ENCODE assay signal across 10 cellular contexts in the genomic region with DNA sequence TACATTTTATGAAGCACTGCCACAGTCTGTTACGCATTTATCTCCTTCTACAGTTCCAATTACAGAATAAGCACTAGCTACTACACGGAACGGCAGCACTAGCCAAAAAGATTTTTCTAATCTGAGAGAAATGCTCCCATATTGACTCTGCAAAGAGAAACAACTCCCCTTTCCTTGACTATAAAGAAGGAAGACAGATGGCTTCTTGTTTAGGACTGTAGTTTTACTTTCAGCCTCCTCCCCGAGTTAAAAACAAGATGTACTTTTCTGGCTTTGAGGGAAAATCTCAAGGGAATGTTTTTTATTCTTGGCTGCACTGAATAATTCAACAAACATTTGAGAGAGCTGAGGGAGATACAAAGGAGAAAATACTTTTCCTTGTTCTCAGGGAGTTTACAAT. TPM values are rescaled to one million over a fixed set of nuclear protein-coding genes. Genes with fewer than 3 reads are reported as not detected.
A peak's percentile ranks its signal among the peaks of the same experiment; 100 is the strongest.
DNase-seq lines count a peak whose midpoint lies in the region; ATAC-seq and TF ChIP-seq lines count a peak whose summit lies in the region.
"Had no signal": no experiment of that assay in that cellular context is flagged by ENCODE, and none has a peak within 500 bp of the region (broad histone marks: within the 10 kb centered on the region; RNA-seq: fewer than 3 reads in every experiment).

No MANE protein-coding gene starts in this region.

- H3K4me3 ChIP-seq in GM23338: peak overlapping the region; percentile 84
- peak overlapping the region; percentile 36 for H3K4me3 ChIP-seq in WI38 (ENCODE audit: low read depth, low read length)
- H3K4me3 ChIP-seq in fibroblast of villous mesenchyme (ENCODE audit: low read depth, low read length): peak overlapping the region; percentile 26

- peaks cover 58% of the 10 kb centered on the region for H3K4me1 Mint-ChIP-seq in GM23338
- peaks cover 12 to 35% (median 27%) of the 10 kb centered on the region in 4 donors for H3K4me1 Mint-ChIP-seq in naive thymus-derived CD8-positive, alpha-beta T cell
- H3K4me1 Mint-ChIP-seq in activated T-helper 17 cell treated with anti-CD3 and anti-CD28 coated beads, Interleukin-2, amount 50 U/mL, for 72 hours: peaks cover 6% of the 10 kb centered on the region

- TF ChIP-seq CTCF in GM23338 (conservative IDR thresholded peaks at IDR 0.05; ENCODE audit: low read depth in 2 of 2): no peak
- TF ChIP-seq CTCF in WI38 (IDR thresholded peaks at IDR 0.05; ENCODE audit: low read depth, low read length): no peak
- no peak for TF ChIP-seq CTCF in fibroblast of villous mesenchyme (IDR thresholded peaks at IDR 0.05; ENCODE audit: insufficient read depth, low read depth, low read length)

- intact Hi-C loops in sciatic nerve (cut with DNase I): no loop called here

- H3K9me2 ChIP-seq in GM23338 (ENCODE audit: insufficient read depth): no peaks in the 10 kb centered on the region

- peak overlapping the region; percentile 68 for H3K4me3 Mint-ChIP-seq in GM23338
- H3K4me3 Mint-ChIP-seq in naive thymus-derived CD8-positive, alpha-beta T cell: peak overlapping the region in 3 of 10 donors; percentile 16 to 32 (median 28)
- H3K4me3 Mint-ChIP-seq in activated T-helper 17 cell treated with anti-CD3 and anti-CD28 coated beads, Interleukin-2, amount 50 U/mL, for 72 hours: no peak overlapping the region
- H3K4me3 Mint-ChIP-seq: activated naive CD4-positive, alpha-beta T cell treated with anti-CD3 and anti-CD28 coated beads, Interleukin-2, amount 10 ng/mL, durations not matched to agents 7 days and 5 days had no signal

- ATAC-seq in GM23338 (no peak), sciatic nerve (peak; percentile 37), GM21423 (IDR thresholded peaks at IDR 0.05; ENCODE audit: unreplicated experiment) (no peak)
- no peak for ATAC-seq in naive thymus-derived CD8-positive, alpha-beta T cell
- ATAC-seq in activated T-helper 17 cell treated with anti-CD3 and anti-CD28 coated beads, Interleukin-2, amount 50 U/mL, for 72 hours (replicated peaks): no peak

- no peaks in the 10 kb centered on the region for H4K20me1 ChIP-seq in GM23338 (replicated peaks; ENCODE audit: insufficient read depth)

- H3K36me3 Mint-ChIP-seq in GM23338 (ENCODE audit: low read depth): no peaks in the 10 kb centered on the region
- no peaks in the 10 kb centered on the region for H3K36me3 Mint-ChIP-seq in naive thymus-derived CD8-positive, alpha-beta T cell
- H3K36me3 Mint-ChIP-seq in activated T-helper 17 cell treated with anti-CD3 and anti-CD28 coated beads, Interleukin-2, amount 50 U/mL, for 72 hours (ENCODE audit: low read depth): no peaks in the 10 kb centered on the region
- H3K36me3 Mint-ChIP-seq: activated naive CD4-positive, alpha-beta T cell treated with anti-CD3 and anti-CD28 coated beads, Interleukin-2, amount 10 ng/mL, durations not matched to agents 7 days and 5 days had no signal

- no peak overlapping the region for H2AFZ ChIP-seq in GM23338

- no peaks in the 10 kb centered on the region for H3K36me3 ChIP-seq in GM23338 (ENCODE audit: insufficient read depth)

- no peaks in the 10 kb centered on the region for H3K9me3 Mint-ChIP-seq in GM23338
- no peaks in the 10 kb centered on the region for H3K9me3 Mint-ChIP-seq in naive thymus-derived CD8-positive, alpha-beta T cell
- no peaks in the 10 kb centered on the region for H3K9me3 Mint-ChIP-seq in activated T-helper 17 cell treated with anti-CD3 and anti-CD28 coated beads, Interleukin-2, amount 50 U/mL, for 72 hours
- H3K9me3 Mint-ChIP-seq: activated naive CD4-positive, alpha-beta T cell treated with anti-CD3 and anti-CD28 coated beads, Interleukin-2, amount 10 ng/mL, durations not matched to agents 7 days and 5 days had no signal

- POLR2A ChIA-PET in naive thymus-derived CD8-positive, alpha-beta T cell (lab: Charles Lee): no interaction called here

- peaks cover 55% of the 10 kb centered on the region for H3K4me1 ChIP-seq in GM23338 (ENCODE audit: insufficient read depth)

- no peaks in the 10 kb centered on the region for H3K27me3 ChIP-seq in GM23338 (ENCODE audit: insufficient read depth)

- no peaks in the 10 kb centered on the region; the same call in 1 of the 2 replicates for H3F3A ChIP-seq in GM23338 (replicated peaks; ENCODE audit: low read depth)

- DNase-seq in GM23338 (ENCODE audit: low spot score): no peak
- peak; percentile 72 for DNase-seq in fibroblast of villous mesenchyme (ENCODE audit: low read depth)
- no peak for DNase-seq in sciatic nerve (ENCODE audit: low spot score)
- no peak for DNase-seq in naive thymus-derived CD8-positive, alpha-beta T cell
- DNase-seq in NCI-H2196 (lab: John Stamatoyannopoulos, UW; ENCODE audit: unreplicated experiment): no peak
- DNase-seq: activated CD4-positive, CD25-positive, alpha-beta regulatory T cell treated with anti-CD3 and anti-CD28 coated beads, Interleukin-2, amount 50 U/mL, for 72 hours; activated naive CD4-positive, alpha-beta T cell treated with anti-CD3 and anti-CD28 coated beads, Interleukin-2, amount 10 ng/mL, durations not matched to agents 7 days and 5 days had no signal

- peak overlapping the region; percentile 50; the same call in 1 of the 2 replicates for H3K27ac Mint-ChIP-seq in GM23338
- peak overlapping the region in 1 of 10 donors; percentile 51 for H3K27ac Mint-ChIP-seq in naive thymus-derived CD8-positive, alpha-beta T cell
- no peak overlapping the region for H3K27ac Mint-ChIP-seq in activated T-helper 17 cell treated with anti-CD3 and anti-CD28 coated beads, Interleukin-2, amount 50 U/mL, for 72 hours
- H3K27ac Mint-ChIP-seq: activated naive CD4-positive, alpha-beta T cell treated with anti-CD3 and anti-CD28 coated beads, Interleukin-2, amount 10 ng/mL, durations not matched to agents 7 days and 5 days had no signal

- peak overlapping the region; percentile 48; the same call in 1 of the 2 replicates for H3K27ac ChIP-seq in GM23338 (ENCODE audit: low read depth)

- H3K4me2 ChIP-seq in GM23338: peak overlapping the region; percentile 84

- H3K79me2 ChIP-seq in GM23338 (replicated peaks; ENCODE audit: insufficient read depth): peaks cover 22% of the 10 kb centered on the region

- peaks cover 1% of the 10 kb centered on the region for H3K27me3 Mint-ChIP-seq in GM23338 (ENCODE audit: insufficient read depth, low read depth, poor library complexity)
- H3K27me3 Mint-ChIP-seq in naive thymus-derived CD8-positive, alpha-beta T cell: peaks cover 12 to 23% (median 14%) of the 10 kb centered on the region in 5 donors
- H3K27me3 Mint-ChIP-seq in activated T-helper 17 cell treated with anti-CD3 and anti-CD28 coated beads, Interleukin-2, amount 50 U/mL, for 72 hours: peaks cover 19% of the 10 kb centered on the region

TF ChIP-seq in GM23338, 12 proteins besides CTCF, POLR2A, EP300 and RAD21 (continues in another document):
- TF ChIP-seq EZH2 (IDR thresholded peaks at IDR 0.05; ENCODE audit: low read depth, unreplicated experiment): no peak
- TF ChIP-seq, protein P1, sequence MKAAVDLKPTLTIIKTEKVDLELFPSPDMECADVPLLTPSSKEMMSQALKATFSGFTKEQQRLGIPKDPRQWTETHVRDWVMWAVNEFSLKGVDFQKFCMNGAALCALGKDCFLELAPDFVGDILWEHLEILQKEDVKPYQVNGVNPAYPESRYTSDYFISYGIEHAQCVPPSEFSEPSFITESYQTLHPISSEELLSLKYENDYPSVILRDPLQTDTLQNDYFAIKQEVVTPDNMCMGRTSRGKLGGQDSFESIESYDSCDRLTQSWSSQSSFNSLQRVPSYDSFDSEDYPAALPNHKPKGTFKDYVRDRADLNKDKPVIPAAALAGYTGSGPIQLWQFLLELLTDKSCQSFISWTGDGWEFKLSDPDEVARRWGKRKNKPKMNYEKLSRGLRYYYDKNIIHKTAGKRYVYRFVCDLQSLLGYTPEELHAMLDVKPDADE (IDR thresholded peaks at IDR 0.05): no peak
- TF ChIP-seq ZNF331 (CRISPR knock-in tag; IDR thresholded peaks at IDR 0.05; ENCODE audit: low read depth): no peak
- TF ChIP-seq, protein P2, sequence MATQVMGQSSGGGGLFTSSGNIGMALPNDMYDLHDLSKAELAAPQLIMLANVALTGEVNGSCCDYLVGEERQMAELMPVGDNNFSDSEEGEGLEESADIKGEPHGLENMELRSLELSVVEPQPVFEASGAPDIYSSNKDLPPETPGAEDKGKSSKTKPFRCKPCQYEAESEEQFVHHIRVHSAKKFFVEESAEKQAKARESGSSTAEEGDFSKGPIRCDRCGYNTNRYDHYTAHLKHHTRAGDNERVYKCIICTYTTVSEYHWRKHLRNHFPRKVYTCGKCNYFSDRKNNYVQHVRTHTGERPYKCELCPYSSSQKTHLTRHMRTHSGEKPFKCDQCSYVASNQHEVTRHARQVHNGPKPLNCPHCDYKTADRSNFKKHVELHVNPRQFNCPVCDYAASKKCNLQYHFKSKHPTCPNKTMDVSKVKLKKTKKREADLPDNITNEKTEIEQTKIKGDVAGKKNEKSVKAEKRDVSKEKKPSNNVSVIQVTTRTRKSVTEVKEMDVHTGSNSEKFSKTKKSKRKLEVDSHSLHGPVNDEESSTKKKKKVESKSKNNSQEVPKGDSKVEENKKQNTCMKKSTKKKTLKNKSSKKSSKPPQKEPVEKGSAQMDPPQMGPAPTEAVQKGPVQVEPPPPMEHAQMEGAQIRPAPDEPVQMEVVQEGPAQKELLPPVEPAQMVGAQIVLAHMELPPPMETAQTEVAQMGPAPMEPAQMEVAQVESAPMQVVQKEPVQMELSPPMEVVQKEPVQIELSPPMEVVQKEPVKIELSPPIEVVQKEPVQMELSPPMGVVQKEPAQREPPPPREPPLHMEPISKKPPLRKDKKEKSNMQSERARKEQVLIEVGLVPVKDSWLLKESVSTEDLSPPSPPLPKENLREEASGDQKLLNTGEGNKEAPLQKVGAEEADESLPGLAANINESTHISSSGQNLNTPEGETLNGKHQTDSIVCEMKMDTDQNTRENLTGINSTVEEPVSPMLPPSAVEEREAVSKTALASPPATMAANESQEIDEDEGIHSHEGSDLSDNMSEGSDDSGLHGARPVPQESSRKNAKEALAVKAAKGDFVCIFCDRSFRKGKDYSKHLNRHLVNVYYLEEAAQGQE (IDR thresholded peaks at IDR 0.05; ENCODE audit: unreplicated experiment): no peak
- TF ChIP-seq JUNB (IDR thresholded peaks at IDR 0.05; ENCODE audit: unreplicated experiment): no peak
- TF ChIP-seq STAT1 (IDR thresholded peaks at IDR 0.05; ENCODE audit: unreplicated experiment): no peak
- no peak for TF ChIP-seq POLR2AphosphoS5 (IDR thresholded peaks at IDR 0.05; ENCODE audit: low read depth)
- no peak for TF ChIP-seq CREB1 (CRISPR knock-in tag; IDR thresholded peaks at IDR 0.05; ENCODE audit: low read depth)
- TF ChIP-seq ZNF114 (CRISPR knock-in tag; IDR thresholded peaks at IDR 0.05): no peak

RNA-seq across cellular contexts. Expression of a gene that starts 1.9 kb away (rescaled TPM):
- 74.4 and 75.0 TPM in 2 replicates for total RNA-seq in GM23338 (2014; rRNA removed; shearing (Covaris generic))
- 14.9 and 15.0 TPM in 2 replicates for polyA plus RNA-seq in GM23338 (2016; fragmentation: Nextera tagmentation; extraction: Ambion mirVana)
- total RNA-seq in fibroblast of villous mesenchyme (22.5 and 37.1 TPM in 2 replicates), sciatic nerve (82.2 TPM)
- 1 to 10 TPM; 8.2 to 9.4 TPM for total RNA-seq in naive thymus-derived CD8-positive, alpha-beta T cell
- polyA plus RNA-seq in naive thymus-derived CD8-positive, alpha-beta T cell: 10 to 100 TPM; 12.2 to 16.8 (median 14.3) TPM
- total RNA-seq in activated T-helper 17 cell treated with anti-CD3 and anti-CD28 coated beads, Interleukin-2, amount 50 U/mL, for 72 hours: 1 to 10 TPM; 4.4 to 5.0 TPM

Comparison
In these comparisons a context has a peak if more than half of its experiments do, and no peak if none do; other contexts are left out.
1. H3K4me3 ChIP-seq: peak in every context shown above with its lines; median percentile 84 in GM23338; 36 in WI38; 26 in fibroblast of villous mesenchyme.